ENCODE assay signal across 1 cellular context in the genomic region with DNA sequence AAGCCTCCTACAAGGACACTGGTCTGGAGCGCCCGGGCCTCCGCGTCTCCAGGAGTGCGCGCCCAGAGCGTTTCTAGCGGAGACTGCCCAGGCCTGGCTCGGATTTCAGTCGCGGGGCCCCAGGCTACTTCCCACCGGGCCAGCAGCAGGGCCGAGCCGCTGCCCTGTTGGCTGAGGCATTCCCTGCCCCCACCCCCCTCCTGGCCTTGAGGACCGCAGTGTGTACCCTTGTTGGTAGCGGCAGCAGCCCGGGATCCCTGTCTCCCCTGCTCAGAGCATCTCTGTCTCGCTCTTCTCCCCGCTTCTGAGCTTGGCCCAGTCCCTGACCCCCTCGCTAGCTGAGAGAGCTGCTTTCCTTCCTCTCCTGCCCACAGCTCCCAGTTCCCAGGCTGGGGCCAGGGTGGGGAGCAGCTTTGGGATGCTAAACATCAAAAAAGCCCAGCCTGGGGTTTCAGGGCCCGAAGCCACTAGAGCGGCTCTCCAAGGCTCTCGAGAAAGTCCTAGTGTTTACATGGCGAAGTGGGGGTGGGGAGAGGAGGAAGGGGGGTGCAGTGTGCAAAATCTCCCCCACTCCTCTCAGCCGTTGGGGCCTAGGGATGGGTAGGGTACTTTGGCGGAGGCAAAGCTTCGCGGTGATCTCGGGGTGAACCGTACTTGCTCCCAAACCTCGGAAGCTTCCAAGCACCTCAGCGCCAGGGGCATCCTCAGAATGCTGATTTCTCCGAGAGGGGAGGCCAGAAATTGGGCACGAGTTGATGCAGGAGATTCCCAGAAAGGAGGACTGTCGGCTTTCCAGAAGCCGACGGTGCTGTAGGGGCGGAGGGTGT.
TF ChIP-seq lines count a peak whose summit lies in the region.

No MANE protein-coding gene starts in this region.

TF ChIP-seq in H1, 55 proteins besides CTCF, POLR2A, EP300 and RAD21:
- TF ChIP-seq RFX5 (IDR thresholded peaks at IDR 0.05; ENCODE audit: borderline replicate concordance, low read depth, low read length) (no peak), CEBPB (IDR thresholded peaks at IDR 0.05; ENCODE audit: low read depth, low read length) (no peak), CBX5 (IDR thresholded peaks at IDR 0.05; ENCODE audit: low read depth, low read length) (no peak), YY1 (IDR thresholded peaks at IDR 0.05; ENCODE audit: low read depth, low read length) (no peak), TAF7 (optimal IDR thresholded peaks at IDR 0.05; ENCODE audit: borderline replicate concordance, low read depth, low read length) (no peak), EGR1 (IDR thresholded peaks at IDR 0.05; ENCODE audit: borderline replicate concordance, low read depth, low read length) (0 out of 2 replicates have a peak, but pooled peaks have one; percentile 18), ASH2L (IDR thresholded peaks at IDR 0.05; ENCODE audit: low read length) (peak; percentile 21), RBBP5 (IDR thresholded peaks at IDR 0.05; ENCODE audit: borderline replicate concordance, low read depth, low read length) (no peak), POU5F1 (IDR thresholded peaks at IDR 0.05; ENCODE audit: low read depth, low read length) (no peak), BRCA1 (IDR thresholded peaks at IDR 0.05; ENCODE audit: low read depth, low read length) (no peak), NANOG (IDR thresholded peaks at IDR 0.05; ENCODE audit: insufficient read depth, low read depth, low read length, poor library complexity, severe bottlenecking) (no peak), FOSL1 (IDR thresholded peaks at IDR 0.05; ENCODE audit: insufficient read depth, low read depth, low read length) (no peak), SP1 (IDR thresholded peaks at IDR 0.05; ENCODE audit: low read depth, low read length) (no peak), HDAC2 (IDR thresholded peaks at IDR 0.05; ENCODE audit: borderline replicate concordance in 1 of 2, low read depth in 2 of 2, low read length in 2 of 2) (no peak), CTBP2 (IDR thresholded peaks at IDR 0.05; ENCODE audit: borderline replicate concordance, insufficient read depth, insufficient read length, low read length) (peak; percentile 84), KDM5A (IDR thresholded peaks at IDR 0.05; ENCODE audit: low read length) (no peak), BACH1 (IDR thresholded peaks at IDR 0.05; ENCODE audit: low read length) (no peak), SUZ12 (IDR thresholded peaks at IDR 0.05; ENCODE audit: low read length) (no peak; the same call in 1 of the 2 replicates)
- TF ChIP-seq, protein P1, sequence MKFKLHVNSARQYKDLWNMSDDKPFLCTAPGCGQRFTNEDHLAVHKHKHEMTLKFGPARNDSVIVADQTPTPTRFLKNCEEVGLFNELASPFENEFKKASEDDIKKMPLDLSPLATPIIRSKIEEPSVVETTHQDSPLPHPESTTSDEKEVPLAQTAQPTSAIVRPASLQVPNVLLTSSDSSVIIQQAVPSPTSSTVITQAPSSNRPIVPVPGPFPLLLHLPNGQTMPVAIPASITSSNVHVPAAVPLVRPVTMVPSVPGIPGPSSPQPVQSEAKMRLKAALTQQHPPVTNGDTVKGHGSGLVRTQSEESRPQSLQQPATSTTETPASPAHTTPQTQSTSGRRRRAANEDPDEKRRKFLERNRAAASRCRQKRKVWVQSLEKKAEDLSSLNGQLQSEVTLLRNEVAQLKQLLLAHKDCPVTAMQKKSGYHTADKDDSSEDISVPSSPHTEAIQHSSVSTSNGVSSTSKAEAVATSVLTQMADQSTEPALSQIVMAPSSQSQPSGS (IDR thresholded peaks at IDR 0.05; ENCODE audit: low read length): no peak
- TF ChIP-seq, protein P2, sequence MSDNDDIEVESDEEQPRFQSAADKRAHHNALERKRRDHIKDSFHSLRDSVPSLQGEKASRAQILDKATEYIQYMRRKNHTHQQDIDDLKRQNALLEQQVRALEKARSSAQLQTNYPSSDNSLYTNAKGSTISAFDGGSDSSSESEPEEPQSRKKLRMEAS (IDR thresholded peaks at IDR 0.05): 0 out of 2 replicates have a peak, but pooled peaks have one; percentile 20
- TF ChIP-seq, protein P3, sequence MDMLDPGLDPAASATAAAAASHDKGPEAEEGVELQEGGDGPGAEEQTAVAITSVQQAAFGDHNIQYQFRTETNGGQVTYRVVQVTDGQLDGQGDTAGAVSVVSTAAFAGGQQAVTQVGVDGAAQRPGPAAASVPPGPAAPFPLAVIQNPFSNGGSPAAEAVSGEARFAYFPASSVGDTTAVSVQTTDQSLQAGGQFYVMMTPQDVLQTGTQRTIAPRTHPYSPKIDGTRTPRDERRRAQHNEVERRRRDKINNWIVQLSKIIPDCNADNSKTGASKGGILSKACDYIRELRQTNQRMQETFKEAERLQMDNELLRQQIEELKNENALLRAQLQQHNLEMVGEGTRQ (IDR thresholded peaks at IDR 0.05; ENCODE audit: low read length): no peak
